18 cellular contexts compared by ENCODE assay signal in the genomic region with DNA sequence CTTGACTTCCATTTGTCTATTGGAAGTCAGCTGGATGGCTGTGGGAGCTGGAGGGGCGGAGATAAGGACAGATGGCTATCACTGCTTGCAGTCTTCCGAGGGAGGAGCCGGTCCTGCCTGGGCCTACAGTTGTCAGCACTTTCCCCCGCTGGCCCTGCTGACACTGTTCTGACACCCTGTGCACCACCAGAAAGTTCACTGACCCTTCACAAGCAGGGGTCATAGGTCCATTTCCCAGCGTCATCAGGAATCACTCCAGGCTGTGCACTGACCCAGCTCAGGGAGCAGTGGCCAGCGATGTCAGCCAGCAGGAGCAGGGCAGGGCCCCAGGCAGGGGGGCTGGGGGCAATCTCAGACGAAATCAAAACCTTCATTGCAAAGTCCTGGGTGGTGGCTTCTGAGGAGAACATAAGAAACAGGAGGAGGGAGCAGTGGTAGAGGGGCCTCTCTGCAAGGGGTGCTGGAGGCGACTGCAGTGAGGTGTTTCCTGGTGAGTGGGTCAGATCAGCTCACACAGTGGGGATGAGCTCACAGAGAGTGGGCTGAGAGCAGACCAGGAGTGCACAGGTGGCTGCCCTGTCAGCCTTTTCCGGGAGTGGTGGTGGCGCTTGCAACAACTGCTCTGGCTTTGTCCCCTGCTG. TPM values are rescaled to one million over a fixed set of nuclear protein-coding genes. Genes with fewer than 3 reads are reported as not detected.
DNase-seq lines count a peak whose midpoint lies in the region; ATAC-seq and TF ChIP-seq lines count a peak whose summit lies in the region.
"Had no signal": no experiment of that assay in that cellular context is flagged by ENCODE, and none has a peak within 500 bp of the region (broad histone marks: within the 10 kb centered on the region; RNA-seq: fewer than 3 reads in every experiment).

No MANE protein-coding gene starts in this region.

- no peaks in the 10 kb centered on the region for H3K9me3 ChIP-seq in liver (ENCODE audit: control insufficient read depth in 4 of 4, low read length in 3 of 4)
- no peaks in the 10 kb centered on the region for H3K9me3 ChIP-seq in GM23248 (ENCODE audit: low read depth)
- H3K9me3 ChIP-seq: stomach had no signal

- no peak for TF ChIP-seq CTCF in liver (IDR thresholded peaks at IDR 0.05; ENCODE audit: low read depth, low read length, missing input control)

- H3K4me1 ChIP-seq in liver (ENCODE audit: control insufficient read depth in 4 of 4, insufficient read depth in 4 of 4, low read length in 3 of 4) (peaks cover 3 to 22% (median 16%) of the 10 kb centered on the region in 4 donors), GM23248 (ENCODE audit: insufficient read depth) (no peaks in the 10 kb centered on the region)
- H3K4me1 ChIP-seq: stomach had no signal

- H3K27ac Mint-ChIP-seq in stimulated activated naive B cell treated with anti-CD40 and anti-IgM and Interleukin-4, amounts not matched to agents 10 μg/mL and 1 μg/mL and 100 μg/mL, for 72 hours = peak overlapping the region; percentile 14
- H3K27ac Mint-ChIP-seq: CD14-positive monocyte, HFFc6 had no signal

- DNase-seq in NCI-H2227 (lab: John Stamatoyannopoulos, UW; ENCODE audit: unreplicated experiment) (peak; percentile 22), NCI-H2227 treated with DMSO at 0.1 percent for 48 hours (lab: John Stamatoyannopoulos, UW) (no peak), cerebellar cortex (ENCODE audit: low spot score) (peak; percentile 1), GM23248 (no peak), C1 segment of cervical spinal cord (lab: John Stamatoyannopoulos, UW) (no peak)
- no peak for DNase-seq in stimulated activated naive B cell treated with anti-CD40 and anti-IgM and Interleukin-4, amounts not matched to agents 10 μg/mL and 1 μg/mL and 100 μg/mL, for 72 hours
- no peak for DNase-seq in stimulated activated CD4-positive, alpha-beta T cell treated with anti-CD3 and anti-CD28 coated beads, Interleukin-15, amount 100 ng/mL, for 24 hours
- DNase-seq: 8988T, activated gamma-delta T cell treated with Interleukin-2 at 50 U/mL for 16 hours, HFFc6, KBM-7, NCI-H1105 treated with DMSO at 0.1 percent for 48 hours, NCI-H345, small intestine, stomach had no signal

- H3K9ac ChIP-seq in liver (ENCODE audit: low read depth in 1 of 2, low read length in 2 of 2) (no peak overlapping the region), GM23248 (no peak overlapping the region)

- in situ Hi-C loops in GM23248 (cut with MboI) = no loop called here

- H3K27ac ChIP-seq in liver (ENCODE audit: low read depth in 1 of 2, low read length in 2 of 2) (peak overlapping the region; percentile 52 to 71), GM23248 (no peak overlapping the region)
- H3K27ac ChIP-seq: stomach, VCaP had no signal

- ATAC-seq in stimulated activated naive B cell treated with anti-CD40 and anti-IgM and Interleukin-4, amounts not matched to agents 10 μg/mL and 1 μg/mL and 100 μg/mL, for 72 hours (replicated peaks) = no peak

- H3K27me3 Mint-ChIP-seq in stimulated activated naive B cell treated with anti-CD40 and anti-IgM and Interleukin-4, amounts not matched to agents 10 μg/mL and 1 μg/mL and 100 μg/mL, for 72 hours = peaks cover 44 to 61% of the 10 kb centered on the region in 2 donors

- H3K79me2 ChIP-seq in GM23248 (ENCODE audit: insufficient read depth) = no peaks in the 10 kb centered on the region

- no peaks in the 10 kb centered on the region for H3K9me2 ChIP-seq in GM23248 (ENCODE audit: insufficient read depth)

- H4K20me1 ChIP-seq in GM23248 (ENCODE audit: insufficient read depth) = no peaks in the 10 kb centered on the region

- no peak overlapping the region for H3K4me3 ChIP-seq in liver (ENCODE audit: low read depth in 1 of 3, low read length in 3 of 3)
- H3K4me3 ChIP-seq in GM23248 = no peak overlapping the region
- H3K4me3 ChIP-seq: stomach had no signal

- WGBS in liver = 21% methylated on average over 10 of the region's 10 CpGs
- 76% methylated on average over 10 of the region's 10 CpGs for WGBS in GM23248 (ENCODE audit: low coverage in 1 of 2, low lambda C conversion rate in 2 of 2, missing lambda C conversion rate in 2 of 2), 2 experiments

- H2AFZ ChIP-seq in GM23248 = no peak overlapping the region

- H3K4me1 Mint-ChIP-seq in stimulated activated naive B cell treated with anti-CD40 and anti-IgM and Interleukin-4, amounts not matched to agents 10 μg/mL and 1 μg/mL and 100 μg/mL, for 72 hours = peaks cover 26 to 49% of the 10 kb centered on the region in 2 donors

- TF ChIP-seq RAD21 in liver (IDR thresholded peaks at IDR 0.05) = peak; percentile 72 to 81

- H3K36me3 Mint-ChIP-seq in stimulated activated naive B cell treated with anti-CD40 and anti-IgM and Interleukin-4, amounts not matched to agents 10 μg/mL and 1 μg/mL and 100 μg/mL, for 72 hours = no peaks in the 10 kb centered on the region
- H3K36me3 Mint-ChIP-seq: CD14-positive monocyte had no signal

- H3K4me3 Mint-ChIP-seq in stimulated activated naive B cell treated with anti-CD40 and anti-IgM and Interleukin-4, amounts not matched to agents 10 μg/mL and 1 μg/mL and 100 μg/mL, for 72 hours = no peak overlapping the region
- H3K4me3 Mint-ChIP-seq: HFFc6 had no signal

- no peaks in the 10 kb centered on the region for H3F3A ChIP-seq in GM23248 (ENCODE audit: insufficient read depth)

- H3K36me3 ChIP-seq in liver (ENCODE audit: control insufficient read depth in 4 of 4, insufficient read depth in 3 of 4, low read depth in 1 of 4, low read length in 3 of 4) = no peaks in the 10 kb centered on the region
- no peaks in the 10 kb centered on the region for H3K36me3 ChIP-seq in GM23248 (ENCODE audit: low read depth)
- H3K36me3 ChIP-seq: stomach had no signal

- H3K4me2 ChIP-seq in GM23248 (ENCODE audit: unreplicated experiment) = no peak overlapping the region

- no peaks in the 10 kb centered on the region for H3K9me3 Mint-ChIP-seq in stimulated activated naive B cell treated with anti-CD40 and anti-IgM and Interleukin-4, amounts not matched to agents 10 μg/mL and 1 μg/mL and 100 μg/mL, for 72 hours

- H3K27me3 ChIP-seq in liver (ENCODE audit: control insufficient read depth in 4 of 4, insufficient read depth in 4 of 4, low read length in 3 of 4) = no peaks in the 10 kb centered on the region
- peaks cover 7% of the 10 kb centered on the region for H3K27me3 ChIP-seq in GM23248 (replicated peaks; ENCODE audit: insufficient read depth)

TF ChIP-seq in liver, 16 proteins besides CTCF, POLR2A, EP300 and RAD21 (continues in another document):
- peak; percentile 84 for TF ChIP-seq FOXA1 (IDR thresholded peaks at IDR 0.05)
- TF ChIP-seq TAF1 (conservative IDR thresholded peaks at IDR 0.05) = no peak
- TF ChIP-seq, protein P1, sequence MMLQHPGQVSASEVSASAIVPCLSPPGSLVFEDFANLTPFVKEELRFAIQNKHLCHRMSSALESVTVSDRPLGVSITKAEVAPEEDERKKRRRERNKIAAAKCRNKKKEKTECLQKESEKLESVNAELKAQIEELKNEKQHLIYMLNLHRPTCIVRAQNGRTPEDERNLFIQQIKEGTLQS (IDR thresholded peaks at IDR 0.05) = peak; percentile 69
- TF ChIP-seq HNF4G (IDR thresholded peaks at IDR 0.05) = peak; percentile 74
- TF ChIP-seq, protein P2, sequence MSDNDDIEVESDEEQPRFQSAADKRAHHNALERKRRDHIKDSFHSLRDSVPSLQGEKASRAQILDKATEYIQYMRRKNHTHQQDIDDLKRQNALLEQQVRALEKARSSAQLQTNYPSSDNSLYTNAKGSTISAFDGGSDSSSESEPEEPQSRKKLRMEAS (IDR thresholded peaks at IDR 0.05) = peak; percentile 88
- TF ChIP-seq RXRA (IDR thresholded peaks at IDR 0.05) = peak; percentile 100
- peak; percentile 95 to 98 for TF ChIP-seq HNF4A (conservative IDR thresholded peaks at IDR 0.05)
- peak; percentile 77 for TF ChIP-seq FOXA2 (IDR thresholded peaks at IDR 0.05)
- TF ChIP-seq GABPA (IDR thresholded peaks at IDR 0.05 in 1 of 2, conservative IDR thresholded peaks at IDR 0.05 in 1 of 2) = peak in 1 of 2 donors; percentile 54
- TF ChIP-seq, protein P3, sequence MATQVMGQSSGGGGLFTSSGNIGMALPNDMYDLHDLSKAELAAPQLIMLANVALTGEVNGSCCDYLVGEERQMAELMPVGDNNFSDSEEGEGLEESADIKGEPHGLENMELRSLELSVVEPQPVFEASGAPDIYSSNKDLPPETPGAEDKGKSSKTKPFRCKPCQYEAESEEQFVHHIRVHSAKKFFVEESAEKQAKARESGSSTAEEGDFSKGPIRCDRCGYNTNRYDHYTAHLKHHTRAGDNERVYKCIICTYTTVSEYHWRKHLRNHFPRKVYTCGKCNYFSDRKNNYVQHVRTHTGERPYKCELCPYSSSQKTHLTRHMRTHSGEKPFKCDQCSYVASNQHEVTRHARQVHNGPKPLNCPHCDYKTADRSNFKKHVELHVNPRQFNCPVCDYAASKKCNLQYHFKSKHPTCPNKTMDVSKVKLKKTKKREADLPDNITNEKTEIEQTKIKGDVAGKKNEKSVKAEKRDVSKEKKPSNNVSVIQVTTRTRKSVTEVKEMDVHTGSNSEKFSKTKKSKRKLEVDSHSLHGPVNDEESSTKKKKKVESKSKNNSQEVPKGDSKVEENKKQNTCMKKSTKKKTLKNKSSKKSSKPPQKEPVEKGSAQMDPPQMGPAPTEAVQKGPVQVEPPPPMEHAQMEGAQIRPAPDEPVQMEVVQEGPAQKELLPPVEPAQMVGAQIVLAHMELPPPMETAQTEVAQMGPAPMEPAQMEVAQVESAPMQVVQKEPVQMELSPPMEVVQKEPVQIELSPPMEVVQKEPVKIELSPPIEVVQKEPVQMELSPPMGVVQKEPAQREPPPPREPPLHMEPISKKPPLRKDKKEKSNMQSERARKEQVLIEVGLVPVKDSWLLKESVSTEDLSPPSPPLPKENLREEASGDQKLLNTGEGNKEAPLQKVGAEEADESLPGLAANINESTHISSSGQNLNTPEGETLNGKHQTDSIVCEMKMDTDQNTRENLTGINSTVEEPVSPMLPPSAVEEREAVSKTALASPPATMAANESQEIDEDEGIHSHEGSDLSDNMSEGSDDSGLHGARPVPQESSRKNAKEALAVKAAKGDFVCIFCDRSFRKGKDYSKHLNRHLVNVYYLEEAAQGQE (IDR thresholded peaks at IDR 0.05) = peak; percentile 91
- peak; percentile 100 for TF ChIP-seq NR2F2 (IDR thresholded peaks at IDR 0.05)

RNA-seq across cellular contexts. Expression of a gene that starts 26.5 kb away (rescaled TPM):
- 10 to 100 TPM in 1 of 2 donors, 1 to 10 TPM in 1; 6.8 to 11.9 TPM for total RNA-seq in liver
- polyA plus RNA-seq in liver = 1 to 10 TPM; 3.0 to 3.5 TPM
- total RNA-seq in GM23248 (2014; rRNA removed; shearing (Covaris generic)) = 0.11 and 3.7 TPM in 2 replicates
- polyA plus RNA-seq in GM23248 (2016; fragmentation: Nextera tagmentation; extraction: Ambion mirVana) = 0.20 and 0.51 TPM in 2 replicates

Comparison
In these comparisons a context has a peak if more than half of its experiments do, and no peak if none do; other contexts are left out.
1. DNase-seq: peak in NCI-H2227 (single experiment) and cerebellar cortex (single experiment); none in NCI-H2227 treated with DMSO at 0.1 percent for 48 hours (single experiment), stimulated activated naive B cell treated with anti-CD40 and anti-IgM and Interleukin-4, amounts not matched to agents 10 μg/mL and 1 μg/mL and 100 μg/mL, for 72 hours (single experiment), stimulated activated CD4-positive, alpha-beta T cell treated with anti-CD3 and anti-CD28 coated beads, Interleukin-15, amount 100 ng/mL, for 24 hours (single experiment), GM23248 (single experiment) and C1 segment of cervical spinal cord (0 of 14).